4 cellular contexts compared by ENCODE assay signal in genomic region chr5:39403761-39404160, GRCh38. TPM values are rescaled to one million over a fixed set of nuclear protein-coding genes. Genes with fewer than 3 reads are reported as not detected.
"Had no signal": no experiment of that assay in that cellular context is flagged by ENCODE, and none has a peak within 500 bp of the region (broad histone marks: within the 10 kb centered on the region; RNA-seq: fewer than 3 reads in every experiment).

No MANE protein-coding gene starts in this region.

RNA-seq across cellular contexts. Expression of gene C9, which starts 39.5 kb away (rescaled TPM):
- total RNA-seq: LHCN-M2, M059J, MCF 10A, NCI-H460 had no signal
